ENCODE assay signal across 1 cellular context in genomic region chr22:44585559-44586121, GRCh38.
TF ChIP-seq lines count a peak whose summit lies in the region.

No MANE protein-coding gene starts in this region.

TF ChIP-seq in HepG2, 621 proteins besides CTCF, POLR2A, EP300 and RAD21 (continued from another document):
- TF ChIP-seq ZBTB25 (CRISPR knock-in tag; IDR thresholded peaks at IDR 0.05) (no peak), RFXANK (CRISPR knock-in tag; IDR thresholded peaks at IDR 0.05) (no peak), PTBP1 (IDR thresholded peaks at IDR 0.05; ENCODE audit: low read depth, low read length, poor library complexity, severe bottlenecking) (no peak)
